In the genomic region with DNA sequence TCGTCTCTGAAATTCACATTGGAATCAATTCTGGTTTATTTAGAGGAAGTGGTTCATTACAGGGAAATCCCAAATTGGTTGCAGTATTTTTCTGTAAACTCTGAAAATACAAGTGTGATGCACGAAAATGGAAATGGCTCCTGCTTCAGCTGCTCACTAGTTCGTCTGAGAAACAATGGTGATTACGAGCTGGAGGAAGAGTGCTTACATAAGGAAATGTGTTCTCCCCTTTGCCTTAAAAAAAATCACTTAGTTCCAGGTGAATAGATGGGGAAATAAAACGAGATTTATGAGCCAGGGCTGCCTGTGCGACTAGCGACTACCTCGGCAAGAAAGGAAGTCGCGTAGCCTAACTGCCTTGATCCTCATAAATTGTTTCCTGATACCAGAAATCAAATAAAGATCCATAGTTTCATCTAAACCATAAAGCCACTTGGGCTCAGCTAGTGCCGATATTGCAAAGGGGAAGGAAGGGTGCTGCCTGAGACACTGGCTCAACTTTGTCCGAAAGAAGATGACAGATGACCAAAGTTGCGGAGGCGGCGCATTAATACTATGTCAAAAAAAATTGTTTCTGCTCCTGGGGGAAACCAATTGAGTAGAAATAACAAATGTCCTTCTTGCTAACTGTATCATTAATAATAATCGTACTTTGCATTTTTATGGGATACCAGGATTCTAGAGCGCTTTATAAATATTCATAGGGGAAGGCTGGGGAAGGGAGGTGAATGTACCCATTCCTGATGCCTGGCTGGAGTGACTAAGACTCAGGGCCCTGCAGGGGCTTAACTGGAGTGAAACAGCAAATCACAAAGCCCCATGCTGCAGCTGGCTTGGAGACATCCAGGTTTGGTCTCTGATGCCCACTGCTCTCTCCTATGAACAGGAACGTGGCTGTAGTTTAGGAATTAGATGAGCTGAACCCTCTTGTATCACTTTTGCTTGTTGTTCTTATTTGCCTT, we compare ENCODE assay signal across 8 cellular contexts.
DNase-seq lines count a peak whose midpoint lies in the region; ATAC-seq, FAIRE-seq and TF ChIP-seq lines count a peak whose summit lies in the region.

No MANE protein-coding gene starts in this region.

- FAIRE-seq in GM12892 (lab: Jason Lieb, UNC) = peak; percentile 51

- no peak for TF ChIP-seq POLR2A in GM12892 (IDR thresholded peaks at IDR 0.05; ENCODE audit: low read depth, low read length)

- DNase-seq in GM12892 (ENCODE audit: insufficient read length) (no peak), NCI-H2029 (lab: John Stamatoyannopoulos, UW) (peak; percentile 75), Right ventricle myocardium superior (no peak), sciatic nerve (ENCODE audit: low spot score) (no peak), GM19238 (ENCODE audit: insufficient read length, low spot score) (no peak), H4 (ENCODE audit: low spot score) (no peak)

- intact Hi-C loops in Right ventricle myocardium superior (cut with DNase I) (no loop called here), sciatic nerve (cut with DNase I) (no loop called here)

- ATAC-seq in Right ventricle myocardium superior (ENCODE audit: poor library complexity) (peak; percentile 43), sciatic nerve (peak; percentile 56), HG03354 (IDR thresholded peaks at IDR 0.05; ENCODE audit: poor library complexity, severe bottlenecking, unreplicated experiment) (no peak), GM19397 (IDR thresholded peaks at IDR 0.05; ENCODE audit: unreplicated experiment) (no peak)

Comparison
In these comparisons a context has a peak if more than half of its experiments do, and no peak if none do; other contexts are left out.
1. ATAC-seq: peak in Right ventricle myocardium superior (single experiment) and sciatic nerve (single experiment); none in HG03354 (single experiment) and GM19397 (single experiment).